ENCODE assay signal across 22 cellular contexts in genomic region chr2:41027095-41027494, GRCh38.
"Had no signal": no experiment of that assay in that cellular context is flagged by ENCODE, and none has a peak within 500 bp of the region (broad histone marks: within the 10 kb centered on the region; RNA-seq: fewer than 3 reads in every experiment).

No MANE protein-coding gene starts in this region.

- DNase-seq: activated CD4-positive, alpha-beta memory T cell treated with anti-CD3 and anti-CD28 coated beads, Interleukin-2, amount 10 ng/mL, durations not matched to agents 7 days and 5 days; activated CD4-positive, alpha-beta T cell treated with anti-CD3 and anti-CD28 coated beads, Interleukin-2, amount 50 U/mL, for 1 hour; activated naive CD4-positive, alpha-beta T cell treated with anti-CD3 and anti-CD28 coated beads, Interleukin-2, amount 50 U/mL, for 16 hours; activated T-cell treated with anti-CD3 and anti-CD28 coated beads for 4 hours; amniotic stem cell; body of pancreas; central memory CD4-positive, alpha-beta T cell; MG63; MV-4-11; NCI-H1092 treated with DMSO at 0.1 percent for 48 hours; NCI-H1417 treated with DMSO at 0.1 percent for 48 hours; NCI-H1694; NCI-H2029; NCI-H2107; NCI-H2171 treated with DMSO at 0.1 percent for 48 hours; NCI-H226; NCI-H526; NCI-H774; PC-3; SHP77 had no signal

- H3K27me3 ChIP-seq: ascending aorta, body of pancreas, MG63 had no signal

- ATAC-seq: body of pancreas, PC-3 had no signal

- H3K27me3 Mint-ChIP-seq: activated CD4-positive, alpha-beta memory T cell treated with anti-CD3 and anti-CD28 coated beads, Interleukin-2, amount 10 ng/mL, durations not matched to agents 7 days and 5 days had no signal

- H3K4me1 ChIP-seq: ascending aorta, body of pancreas had no signal

- H3K36me3 ChIP-seq: ascending aorta, MG63 had no signal

- H3K9me3 ChIP-seq: ascending aorta, body of pancreas, MG63 had no signal

- H3K4me3 Mint-ChIP-seq: activated CD4-positive, alpha-beta memory T cell treated with anti-CD3 and anti-CD28 coated beads, Interleukin-2, amount 10 ng/mL, durations not matched to agents 7 days and 5 days; T-helper 1 cell treated with Interleukin-12 subunit alpha and Interleukin-12 subunit beta and Interleukin-4 antibody, amounts not matched to agents 30 μg/mL and 1 μg/mL, for 36 hours had no signal

- H3K4me1 Mint-ChIP-seq: activated CD4-positive, alpha-beta memory T cell treated with anti-CD3 and anti-CD28 coated beads, Interleukin-2, amount 10 ng/mL, durations not matched to agents 7 days and 5 days had no signal

- H3K4me3 ChIP-seq: ascending aorta, body of pancreas, MG63 had no signal

- H3K27ac Mint-ChIP-seq: activated CD4-positive, alpha-beta memory T cell treated with anti-CD3 and anti-CD28 coated beads, Interleukin-2, amount 10 ng/mL, durations not matched to agents 7 days and 5 days; T-helper 1 cell treated with Interleukin-12 subunit alpha and Interleukin-12 subunit beta and Interleukin-4 antibody, amounts not matched to agents 30 μg/mL and 1 μg/mL, for 36 hours had no signal
